ENCODE assay signal across 17 cellular contexts in the genomic region with DNA sequence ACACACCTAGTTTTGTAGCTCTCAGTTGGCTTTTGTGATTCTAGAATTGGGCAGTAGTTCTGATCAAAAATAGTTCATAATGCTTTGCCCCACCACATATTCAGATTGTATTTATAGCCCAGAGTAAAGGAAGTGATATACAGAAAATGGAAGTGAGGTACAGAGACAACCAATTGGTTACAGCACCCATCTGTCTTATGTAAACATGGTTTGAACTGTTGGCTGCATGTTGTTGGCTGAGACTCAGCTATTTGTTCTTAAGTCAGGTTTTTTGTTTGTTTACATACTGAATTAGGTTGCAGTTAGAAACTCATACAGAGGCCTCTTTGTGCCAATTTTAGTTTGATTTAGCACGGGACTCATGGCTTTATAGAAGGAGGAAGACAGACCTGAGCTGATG.
DNase-seq lines count a peak whose midpoint lies in the region; ATAC-seq lines count a peak whose summit lies in the region.
"Had no signal": no experiment of that assay in that cellular context is flagged by ENCODE, and none has a peak within 500 bp of the region (broad histone marks: within the 10 kb centered on the region; RNA-seq: fewer than 3 reads in every experiment).

No MANE protein-coding gene starts in this region.

- ATAC-seq in GM18498 (IDR thresholded peaks at IDR 0.05; ENCODE audit: unreplicated experiment) (peak; percentile 57), GM21576 (IDR thresholded peaks at IDR 0.05; ENCODE audit: unreplicated experiment) (no peak)
- ATAC-seq: activated CD8-positive, alpha-beta memory T cell treated with anti-CD3 and anti-CD28 coated beads, Interleukin-2, amount 10 ng/mL, durations not matched to agents 7 days and 5 days; heart right ventricle; psoas muscle had no signal

- DNase-seq in NCI-H2029 (lab: John Stamatoyannopoulos, UW): peak; percentile 23
- no peak for DNase-seq in NCI-H2029 treated with DMSO at 0.1 percent for 48 hours (lab: John Stamatoyannopoulos, UW)
- DNase-seq in NCI-H1048 (lab: John Stamatoyannopoulos, UW): peak; percentile 54
- peak; percentile 6 for DNase-seq in foreskin melanocyte
- DNase-seq in GM19240 (ENCODE audit: insufficient read length, low spot score): no peak
- DNase-seq in iPS-NIHi7 (ENCODE audit: extremely low spot score): no peak
- DNase-seq: activated CD8-positive, alpha-beta memory T cell treated with anti-CD3 and anti-CD28 coated beads, Interleukin-2, amount 10 ng/mL, durations not matched to agents 7 days and 5 days; heart right ventricle; immature natural killer cell; NCI-H1930; NCI-H82; psoas muscle; stimulated activated CD4-positive, alpha-beta T cell treated with anti-CD3 and anti-CD28 coated beads, Interleukin-4, amount 100 ng/mL, for 24 hours; T1000; upper lobe of left lung had no signal

Comparison
In these comparisons a context has a peak if more than half of its experiments do, and no peak if none do; other contexts are left out.
1. DNase-seq: peak in NCI-H2029 (single experiment), NCI-H1048 (single experiment) and foreskin melanocyte (single experiment); none in NCI-H2029 treated with DMSO at 0.1 percent for 48 hours (single experiment), GM19240 (single experiment) and iPS-NIHi7 (single experiment).